2 cellular contexts compared by ENCODE assay signal in genomic region chr4:17197070-17197469, GRCh38.
TF ChIP-seq lines count a peak whose summit lies in the region.

No MANE protein-coding gene starts in this region.

TF ChIP-seq in GM23338, 12 proteins besides CTCF, POLR2A, EP300 and RAD21:
- TF ChIP-seq, protein P1, sequence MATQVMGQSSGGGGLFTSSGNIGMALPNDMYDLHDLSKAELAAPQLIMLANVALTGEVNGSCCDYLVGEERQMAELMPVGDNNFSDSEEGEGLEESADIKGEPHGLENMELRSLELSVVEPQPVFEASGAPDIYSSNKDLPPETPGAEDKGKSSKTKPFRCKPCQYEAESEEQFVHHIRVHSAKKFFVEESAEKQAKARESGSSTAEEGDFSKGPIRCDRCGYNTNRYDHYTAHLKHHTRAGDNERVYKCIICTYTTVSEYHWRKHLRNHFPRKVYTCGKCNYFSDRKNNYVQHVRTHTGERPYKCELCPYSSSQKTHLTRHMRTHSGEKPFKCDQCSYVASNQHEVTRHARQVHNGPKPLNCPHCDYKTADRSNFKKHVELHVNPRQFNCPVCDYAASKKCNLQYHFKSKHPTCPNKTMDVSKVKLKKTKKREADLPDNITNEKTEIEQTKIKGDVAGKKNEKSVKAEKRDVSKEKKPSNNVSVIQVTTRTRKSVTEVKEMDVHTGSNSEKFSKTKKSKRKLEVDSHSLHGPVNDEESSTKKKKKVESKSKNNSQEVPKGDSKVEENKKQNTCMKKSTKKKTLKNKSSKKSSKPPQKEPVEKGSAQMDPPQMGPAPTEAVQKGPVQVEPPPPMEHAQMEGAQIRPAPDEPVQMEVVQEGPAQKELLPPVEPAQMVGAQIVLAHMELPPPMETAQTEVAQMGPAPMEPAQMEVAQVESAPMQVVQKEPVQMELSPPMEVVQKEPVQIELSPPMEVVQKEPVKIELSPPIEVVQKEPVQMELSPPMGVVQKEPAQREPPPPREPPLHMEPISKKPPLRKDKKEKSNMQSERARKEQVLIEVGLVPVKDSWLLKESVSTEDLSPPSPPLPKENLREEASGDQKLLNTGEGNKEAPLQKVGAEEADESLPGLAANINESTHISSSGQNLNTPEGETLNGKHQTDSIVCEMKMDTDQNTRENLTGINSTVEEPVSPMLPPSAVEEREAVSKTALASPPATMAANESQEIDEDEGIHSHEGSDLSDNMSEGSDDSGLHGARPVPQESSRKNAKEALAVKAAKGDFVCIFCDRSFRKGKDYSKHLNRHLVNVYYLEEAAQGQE (IDR thresholded peaks at IDR 0.05; ENCODE audit: unreplicated experiment) = no peak
- TF ChIP-seq NANOG (IDR thresholded peaks at IDR 0.05; ENCODE audit: borderline replicate concordance) (no peak), STAT1 (IDR thresholded peaks at IDR 0.05; ENCODE audit: unreplicated experiment) (no peak), CREB1 (CRISPR knock-in tag; IDR thresholded peaks at IDR 0.05; ENCODE audit: low read depth) (no peak)
TF ChIP-seq in GM23338: peak in this region for 0.

TF ChIP-seq in H1, 55 proteins besides CTCF, POLR2A, EP300 and RAD21 (continued from another document):
- TF ChIP-seq SIX5 (IDR thresholded peaks at IDR 0.05; ENCODE audit: low read depth, low read length) = no peak
- TF ChIP-seq, protein P2, sequence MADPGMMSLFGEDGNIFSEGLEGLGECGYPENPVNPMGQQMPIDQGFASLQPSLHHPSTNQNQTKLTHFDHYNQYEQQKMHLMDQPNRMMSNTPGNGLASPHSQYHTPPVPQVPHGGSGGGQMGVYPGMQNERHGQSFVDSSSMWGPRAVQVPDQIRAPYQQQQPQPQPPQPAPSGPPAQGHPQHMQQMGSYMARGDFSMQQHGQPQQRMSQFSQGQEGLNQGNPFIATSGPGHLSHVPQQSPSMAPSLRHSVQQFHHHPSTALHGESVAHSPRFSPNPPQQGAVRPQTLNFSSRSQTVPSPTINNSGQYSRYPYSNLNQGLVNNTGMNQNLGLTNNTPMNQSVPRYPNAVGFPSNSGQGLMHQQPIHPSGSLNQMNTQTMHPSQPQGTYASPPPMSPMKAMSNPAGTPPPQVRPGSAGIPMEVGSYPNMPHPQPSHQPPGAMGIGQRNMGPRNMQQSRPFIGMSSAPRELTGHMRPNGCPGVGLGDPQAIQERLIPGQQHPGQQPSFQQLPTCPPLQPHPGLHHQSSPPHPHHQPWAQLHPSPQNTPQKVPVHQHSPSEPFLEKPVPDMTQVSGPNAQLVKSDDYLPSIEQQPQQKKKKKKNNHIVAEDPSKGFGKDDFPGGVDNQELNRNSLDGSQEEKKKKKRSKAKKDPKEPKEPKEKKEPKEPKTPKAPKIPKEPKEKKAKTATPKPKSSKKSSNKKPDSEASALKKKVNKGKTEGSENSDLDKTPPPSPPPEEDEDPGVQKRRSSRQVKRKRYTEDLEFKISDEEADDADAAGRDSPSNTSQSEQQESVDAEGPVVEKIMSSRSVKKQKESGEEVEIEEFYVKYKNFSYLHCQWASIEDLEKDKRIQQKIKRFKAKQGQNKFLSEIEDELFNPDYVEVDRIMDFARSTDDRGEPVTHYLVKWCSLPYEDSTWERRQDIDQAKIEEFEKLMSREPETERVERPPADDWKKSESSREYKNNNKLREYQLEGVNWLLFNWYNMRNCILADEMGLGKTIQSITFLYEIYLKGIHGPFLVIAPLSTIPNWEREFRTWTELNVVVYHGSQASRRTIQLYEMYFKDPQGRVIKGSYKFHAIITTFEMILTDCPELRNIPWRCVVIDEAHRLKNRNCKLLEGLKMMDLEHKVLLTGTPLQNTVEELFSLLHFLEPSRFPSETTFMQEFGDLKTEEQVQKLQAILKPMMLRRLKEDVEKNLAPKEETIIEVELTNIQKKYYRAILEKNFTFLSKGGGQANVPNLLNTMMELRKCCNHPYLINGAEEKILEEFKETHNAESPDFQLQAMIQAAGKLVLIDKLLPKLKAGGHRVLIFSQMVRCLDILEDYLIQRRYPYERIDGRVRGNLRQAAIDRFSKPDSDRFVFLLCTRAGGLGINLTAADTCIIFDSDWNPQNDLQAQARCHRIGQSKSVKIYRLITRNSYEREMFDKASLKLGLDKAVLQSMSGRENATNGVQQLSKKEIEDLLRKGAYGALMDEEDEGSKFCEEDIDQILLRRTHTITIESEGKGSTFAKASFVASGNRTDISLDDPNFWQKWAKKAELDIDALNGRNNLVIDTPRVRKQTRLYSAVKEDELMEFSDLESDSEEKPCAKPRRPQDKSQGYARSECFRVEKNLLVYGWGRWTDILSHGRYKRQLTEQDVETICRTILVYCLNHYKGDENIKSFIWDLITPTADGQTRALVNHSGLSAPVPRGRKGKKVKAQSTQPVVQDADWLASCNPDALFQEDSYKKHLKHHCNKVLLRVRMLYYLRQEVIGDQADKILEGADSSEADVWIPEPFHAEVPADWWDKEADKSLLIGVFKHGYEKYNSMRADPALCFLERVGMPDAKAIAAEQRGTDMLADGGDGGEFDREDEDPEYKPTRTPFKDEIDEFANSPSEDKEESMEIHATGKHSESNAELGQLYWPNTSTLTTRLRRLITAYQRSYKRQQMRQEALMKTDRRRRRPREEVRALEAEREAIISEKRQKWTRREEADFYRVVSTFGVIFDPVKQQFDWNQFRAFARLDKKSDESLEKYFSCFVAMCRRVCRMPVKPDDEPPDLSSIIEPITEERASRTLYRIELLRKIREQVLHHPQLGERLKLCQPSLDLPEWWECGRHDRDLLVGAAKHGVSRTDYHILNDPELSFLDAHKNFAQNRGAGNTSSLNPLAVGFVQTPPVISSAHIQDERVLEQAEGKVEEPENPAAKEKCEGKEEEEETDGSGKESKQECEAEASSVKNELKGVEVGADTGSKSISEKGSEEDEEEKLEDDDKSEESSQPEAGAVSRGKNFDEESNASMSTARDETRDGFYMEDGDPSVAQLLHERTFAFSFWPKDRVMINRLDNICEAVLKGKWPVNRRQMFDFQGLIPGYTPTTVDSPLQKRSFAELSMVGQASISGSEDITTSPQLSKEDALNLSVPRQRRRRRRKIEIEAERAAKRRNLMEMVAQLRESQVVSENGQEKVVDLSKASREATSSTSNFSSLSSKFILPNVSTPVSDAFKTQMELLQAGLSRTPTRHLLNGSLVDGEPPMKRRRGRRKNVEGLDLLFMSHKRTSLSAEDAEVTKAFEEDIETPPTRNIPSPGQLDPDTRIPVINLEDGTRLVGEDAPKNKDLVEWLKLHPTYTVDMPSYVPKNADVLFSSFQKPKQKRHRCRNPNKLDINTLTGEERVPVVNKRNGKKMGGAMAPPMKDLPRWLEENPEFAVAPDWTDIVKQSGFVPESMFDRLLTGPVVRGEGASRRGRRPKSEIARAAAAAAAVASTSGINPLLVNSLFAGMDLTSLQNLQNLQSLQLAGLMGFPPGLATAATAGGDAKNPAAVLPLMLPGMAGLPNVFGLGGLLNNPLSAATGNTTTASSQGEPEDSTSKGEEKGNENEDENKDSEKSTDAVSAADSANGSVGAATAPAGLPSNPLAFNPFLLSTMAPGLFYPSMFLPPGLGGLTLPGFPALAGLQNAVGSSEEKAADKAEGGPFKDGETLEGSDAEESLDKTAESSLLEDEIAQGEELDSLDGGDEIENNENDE (IDR thresholded peaks at IDR 0.05; ENCODE audit: insufficient replicate concordance, low read length) = no peak
